ENCODE assay signal across 8 cellular contexts in the genomic region with DNA sequence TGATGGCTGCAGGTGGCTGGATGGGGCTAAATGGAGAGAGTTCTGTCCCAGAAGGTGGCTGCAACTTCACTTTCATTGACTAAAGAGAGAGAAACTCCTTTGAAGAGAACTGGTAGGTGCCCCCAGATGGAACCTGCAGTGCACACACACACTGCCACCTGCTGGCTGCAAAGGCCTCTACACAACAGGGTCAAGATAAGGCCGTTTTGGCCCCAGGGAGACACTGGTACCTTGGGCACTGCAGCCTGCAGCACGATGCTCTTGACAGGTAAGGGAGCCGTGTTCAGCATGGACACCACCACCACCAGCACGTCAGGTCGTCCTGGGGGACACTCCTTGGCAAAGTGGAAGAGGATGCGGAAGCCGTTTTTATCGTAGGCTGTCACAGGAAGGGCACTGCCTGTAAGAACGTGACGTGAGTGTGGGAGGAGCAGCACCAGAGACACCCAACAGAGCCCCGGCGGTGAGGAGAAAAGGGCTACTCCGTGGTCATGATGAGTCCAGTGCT. TPM values are rescaled to one million over a fixed set of nuclear protein-coding genes. Genes with fewer than 3 reads are reported as not detected.
DNase-seq lines count a peak whose midpoint lies in the region; ATAC-seq, FAIRE-seq and TF ChIP-seq lines count a peak whose summit lies in the region.

No MANE protein-coding gene starts in this region.

- H3K9me3 Mint-ChIP-seq in stimulated activated effector memory CD8-positive, alpha-beta T cell treated with anti-CD3 and anti-CD28 coated beads, Interleukin-12 subunit alpha, Interleukin-12 subunit beta, amount 100 ng/mL, for 72 hours, result no peaks in the 10 kb centered on the region

- peak; percentile 63 for ATAC-seq in lung (ENCODE audit: insufficient read depth, low FRiP score)
- ATAC-seq in stimulated activated effector memory CD8-positive, alpha-beta T cell treated with anti-CD3 and anti-CD28 coated beads, Interleukin-12 subunit alpha, Interleukin-12 subunit beta, amount 100 ng/mL, for 72 hours, result peak; percentile 67
- no peak for ATAC-seq in HG03439 (IDR thresholded peaks at IDR 0.05; ENCODE audit: unreplicated experiment)

- TF ChIP-seq CTCF in coronary artery (IDR thresholded peaks at IDR 0.05), result peak; percentile 68
- peak; percentile 54 for TF ChIP-seq CTCF in lung (IDR thresholded peaks at IDR 0.05; ENCODE audit: control extremely low read depth, extremely low read depth)

- H3K36me3 Mint-ChIP-seq in stimulated activated effector memory CD8-positive, alpha-beta T cell treated with anti-CD3 and anti-CD28 coated beads, Interleukin-12 subunit alpha, Interleukin-12 subunit beta, amount 100 ng/mL, for 72 hours, result peaks cover 100% of the 10 kb centered on the region

- no peak overlapping the region for H3K4me3 ChIP-seq in coronary artery
- no peak overlapping the region for H3K4me3 ChIP-seq in lung

- H3K4me1 Mint-ChIP-seq in stimulated activated effector memory CD8-positive, alpha-beta T cell treated with anti-CD3 and anti-CD28 coated beads, Interleukin-12 subunit alpha, Interleukin-12 subunit beta, amount 100 ng/mL, for 72 hours, result peaks cover 39% of the 10 kb centered on the region

- no peaks in the 10 kb centered on the region for H3K9me3 ChIP-seq in lung (ENCODE audit: control insufficient read depth in 2 of 2, insufficient read depth in 1 of 2, low read length in 1 of 2)

- H3K27me3 ChIP-seq in lung (ENCODE audit: control insufficient read depth, insufficient read depth), result no peaks in the 10 kb centered on the region

- H3K27ac Mint-ChIP-seq in stimulated activated effector memory CD8-positive, alpha-beta T cell treated with anti-CD3 and anti-CD28 coated beads, Interleukin-12 subunit alpha, Interleukin-12 subunit beta, amount 100 ng/mL, for 72 hours, result peak overlapping the region; percentile 90

- peak overlapping the region; percentile 25 for H3K4me3 Mint-ChIP-seq in stimulated activated effector memory CD8-positive, alpha-beta T cell treated with anti-CD3 and anti-CD28 coated beads, Interleukin-12 subunit alpha, Interleukin-12 subunit beta, amount 100 ng/mL, for 72 hours

- no peak for TF ChIP-seq POLR2A in H54 (IDR thresholded peaks at IDR 0.05; ENCODE audit: low read depth, low read length)

- H3K36me3 ChIP-seq in lung (ENCODE audit: control insufficient read depth in 2 of 2, insufficient read depth in 2 of 2, low read length in 2 of 2), result peaks cover 24 to 82% of the 10 kb centered on the region in 2 donors

- H3K27ac ChIP-seq in coronary artery, result peak overlapping the region in 1 of 2 donors; percentile 35
- H3K27ac ChIP-seq in lung (ENCODE audit: low read depth in 1 of 2, low read length in 1 of 2), result no peak overlapping the region

- H3K4me1 ChIP-seq in lung (ENCODE audit: control insufficient read depth in 2 of 2, insufficient read depth in 2 of 2, low read length in 2 of 2), result no peaks in the 10 kb centered on the region

- DNase-seq in Ammon's horn (ENCODE audit: low spot score), result peak; percentile 82
- DNase-seq in H54 (ENCODE audit: insufficient read length, low spot score), result peak; percentile 87
- DNase-seq in NCI-H510A treated with DMSO at 0.1 percent for 48 hours (lab: John Stamatoyannopoulos, UW), result peak; percentile 64
- DNase-seq in activated CD4-positive, alpha-beta T cell treated with anti-CD3 and anti-CD28 coated beads for 48 hours, result peak; percentile 73
- no peak for DNase-seq in coronary artery (ENCODE audit: low spot score)
- DNase-seq in lung (ENCODE audit: low spot score), result peak; percentile 46
- DNase-seq in stimulated activated effector memory CD8-positive, alpha-beta T cell treated with anti-CD3 and anti-CD28 coated beads, Interleukin-12 subunit alpha, Interleukin-12 subunit beta, amount 100 ng/mL, for 72 hours (ENCODE audit: low spot score in 2 of 2), result peak; percentile 38 to 74

- WGBS in lung, 2 donors, result 48 to 52% methylated on average over 13 of the region's 13 CpGs

- no peak for FAIRE-seq in H54 (lab: Jason Lieb, UNC)

RNA-seq across cellular contexts. Expression of a gene that starts 22.7 kb away (rescaled TPM):
- total RNA-seq in lung, result 10 to 100 TPM; 22.8 to 42.4 TPM
- 10 to 100 TPM; 26.4 to 35.9 TPM for polyA plus RNA-seq in lung

RNA-seq across cellular contexts. Expression of a gene that starts 22.9 kb away (rescaled TPM):
- 10 to 100 TPM; 40.0 to 54.6 TPM for total RNA-seq in lung
- polyA plus RNA-seq in lung, result 10 to 100 TPM; 46.9 to 61.7 TPM

RNA-seq across cellular contexts. Expression of a gene that starts 32.3 kb away (rescaled TPM):
- 10 to 100 TPM in 1 of 2 donors, 1 to 10 TPM in 1; 9.7 to 32.8 TPM for total RNA-seq in lung
- polyA plus RNA-seq in lung, result 10 to 100 TPM; 13.2 to 34.8 TPM

RNA-seq across cellular contexts. Expression of a gene that starts 33.3 kb away (rescaled TPM):
- 10 to 100 TPM; 46.4 to 69.5 TPM for total RNA-seq in lung
- polyA plus RNA-seq in lung, result 10 to 100 TPM; 40.4 to 45.8 TPM

RNA-seq across cellular contexts. Expression of a gene that starts 50.5 kb away (rescaled TPM):
- total RNA-seq in lung, result 10 to 100 TPM in 1 of 2 donors, 1 to 10 TPM in 1; 9.8 to 27.4 TPM
- 10 to 100 TPM; 22.2 to 25.7 TPM for polyA plus RNA-seq in lung
